In genomic region chr22:10741776-10742630, GRCh38 we compare ENCODE assay signal across 7 cellular contexts.
DNase-seq lines count a peak whose midpoint lies in the region; ATAC-seq, FAIRE-seq and TF ChIP-seq lines count a peak whose summit lies in the region.
"Not testable (repeated sequence)": the region's sequence is repeated elsewhere in the genome, so short reads cannot be mapped to it uniquely, and the experiment has no call there.

No MANE protein-coding gene starts in this region.

- TF ChIP-seq CTCF in K562 (IDR thresholded peaks at IDR 0.05 in 2 of 3, conservative IDR thresholded peaks at IDR 0.05 in 1 of 3; ENCODE audit: insufficient read depth in 2 of 3, low read depth in 1 of 3, low read length in 3 of 3); mucosa of descending colon (IDR thresholded peaks at IDR 0.05): not testable (repeated sequence)

- not testable (repeated sequence) for BruUV-seq in K562 (replicated peaks; lab: Mats Ljungman, UMichigan)

- not testable (repeated sequence) for H3K36me3 Mint-ChIP-seq in stimulated activated effector memory CD8-positive, alpha-beta T cell treated with anti-CD3 and anti-CD28 coated beads, Interleukin-12 subunit alpha, Interleukin-12 subunit beta, amount 100 ng/mL, for 72 hours

- H3K27ac ChIP-seq in K562 (ENCODE audit: extremely low read depth, low read depth, low read length), result not testable (repeated sequence)

- H3K27ac Mint-ChIP-seq in stimulated activated effector memory CD8-positive, alpha-beta T cell treated with anti-CD3 and anti-CD28 coated beads, Interleukin-12 subunit alpha, Interleukin-12 subunit beta, amount 100 ng/mL, for 72 hours, result not testable (repeated sequence)

- not testable (repeated sequence) for H3K4me3 Mint-ChIP-seq in stimulated activated effector memory CD8-positive, alpha-beta T cell treated with anti-CD3 and anti-CD28 coated beads, Interleukin-12 subunit alpha, Interleukin-12 subunit beta, amount 100 ng/mL, for 72 hours

- not testable (repeated sequence) for H4K20me1 ChIP-seq in K562 (replicated peaks; ENCODE audit: control insufficient read depth, insufficient read depth, low read length)

- H3K9me1 ChIP-seq in K562 (ENCODE audit: control insufficient read depth, insufficient read depth, low read length), result not testable (repeated sequence)

- in situ Hi-C loops in K562 (cut with MboI), result not testable (repeated sequence)

- DNase-seq in Daoy (ENCODE audit: low read depth) (peak; percentile 84), HT1080 (ENCODE audit: low read depth) (peak; percentile 74), K562 (ENCODE audit: extremely low read depth in 1 of 4, low spot score in 3 of 4) (peak; percentile 8 to 41 (median 15)), Right ventricle myocardium inferior (ENCODE audit: missing footprints) (peak; percentile 68), iPS-NIHi7 (ENCODE audit: extremely low spot score) (peak; percentile 10), mucosa of descending colon (peak in 1 of 3 donors; percentile 61)
- DNase-seq in stimulated activated effector memory CD8-positive, alpha-beta T cell treated with anti-CD3 and anti-CD28 coated beads, Interleukin-12 subunit alpha, Interleukin-12 subunit beta, amount 100 ng/mL, for 72 hours (ENCODE audit: low spot score in 2 of 2), result not testable (repeated sequence)

- not testable (repeated sequence) for H3K36me3 ChIP-seq in K562 (ENCODE audit: control insufficient read depth, insufficient read depth, low read length); mucosa of descending colon (ENCODE audit: low read depth)

- H3K27me3 ChIP-seq in K562 (ENCODE audit: control insufficient read depth in 2 of 2, insufficient read depth in 2 of 2, low read length in 2 of 2), result not testable (repeated sequence)

- peaks cover 40% of the 10 kb centered on the region for H3K9me3 Mint-ChIP-seq in stimulated activated effector memory CD8-positive, alpha-beta T cell treated with anti-CD3 and anti-CD28 coated beads, Interleukin-12 subunit alpha, Interleukin-12 subunit beta, amount 100 ng/mL, for 72 hours

- H3K4me2 ChIP-seq in K562 (ENCODE audit: insufficient read depth, low read length), result not testable (repeated sequence)

- 15% methylated on average over 75 of the region's 76 CpGs for WGBS in K562 (ENCODE audit: insufficient coverage, low coverage, missing lambda C conversion rate)

- ATAC-seq in K562, result peak; percentile 78
- ATAC-seq in Right ventricle myocardium inferior, result peak; percentile 23
- peak; percentile 40 for ATAC-seq in mucosa of descending colon
- peak; percentile 42 for ATAC-seq in stimulated activated effector memory CD8-positive, alpha-beta T cell treated with anti-CD3 and anti-CD28 coated beads, Interleukin-12 subunit alpha, Interleukin-12 subunit beta, amount 100 ng/mL, for 72 hours

- not testable (repeated sequence) for H3K4me3 ChIP-seq in K562, mucosa of descending colon

- H3K9me3 ChIP-seq in K562 (replicated peaks; ENCODE audit: control insufficient read depth, insufficient read depth, low read depth, low read length), result not testable (repeated sequence)
- H3K9me3 ChIP-seq in mucosa of descending colon, result peaks cover 49% of the 10 kb centered on the region

- POLR2A ChIA-PET in K562 (lab: Yijun Ruan, JAX), result not testable (repeated sequence)

- H3K79me2 ChIP-seq in K562 (ENCODE audit: control insufficient read depth, insufficient read depth, low read length), result not testable (repeated sequence)

- not testable (repeated sequence) for H3K9ac ChIP-seq in K562 (ENCODE audit: insufficient read depth in 1 of 2, low read depth in 2 of 2, low read length in 2 of 2)

- H3K4me1 ChIP-seq in K562 (replicated peaks in 1 of 2; ENCODE audit: control insufficient read depth in 2 of 2, insufficient read depth in 2 of 2, low read length in 2 of 2); mucosa of descending colon (ENCODE audit: low read depth): not testable (repeated sequence)

- not testable (repeated sequence) for TF ChIP-seq EP300 in K562 (IDR thresholded peaks at IDR 0.05; ENCODE audit: low read length)

- H2AFZ ChIP-seq in K562 (ENCODE audit: low read depth, low read length), result not testable (repeated sequence)

- TF ChIP-seq POLR2A in K562 (conservative IDR thresholded peaks at IDR 0.05), result not testable (repeated sequence)

- not testable (repeated sequence) for FAIRE-seq in K562 (lab: Jason Lieb, UNC)

- TF ChIP-seq RAD21 in K562 (CRISPR knock-in tag; conservative IDR thresholded peaks at IDR 0.05 in 1 of 2, IDR thresholded peaks at IDR 0.05 in 1 of 2), result not testable (repeated sequence)

- intact Hi-C loops in K562 (cut with micrococcal nuclease); Right ventricle myocardium inferior (cut with DNase I); mucosa of descending colon (cut with DNase I, micrococcal nuclease): not testable (repeated sequence)

- CTCF ChIA-PET in K562 (lab: Yijun Ruan, JAX; ENCODE audit: low intra/inter-chr PET ratio), result not testable (repeated sequence)

- not testable (repeated sequence) for H3K4me1 Mint-ChIP-seq in stimulated activated effector memory CD8-positive, alpha-beta T cell treated with anti-CD3 and anti-CD28 coated beads, Interleukin-12 subunit alpha, Interleukin-12 subunit beta, amount 100 ng/mL, for 72 hours

TF ChIP-seq in K562, 482 proteins besides CTCF, POLR2A, EP300 and RAD21:
- 0 out of 2 replicates have a peak, but pooled peaks have one; percentile 70 for TF ChIP-seq RBM14 (IDR thresholded peaks at IDR 0.05; ENCODE audit: borderline replicate concordance, insufficient read depth, low read depth, low read length)
TF ChIP-seq in K562: peak in this region for 1; not testable (repeated sequence) for 481.

Comparison
In these comparisons a context has a peak if more than half of its experiments do, and no peak if none do; other contexts are left out.
1. ATAC-seq: peak in every context shown above with its lines; median percentile 78 in K562; 42 in stimulated activated effector memory CD8-positive, alpha-beta T cell treated with anti-CD3 and anti-CD28 coated beads, Interleukin-12 subunit alpha, Interleukin-12 subunit beta, amount 100 ng/mL, for 72 hours; 40 in mucosa of descending colon; 23 in Right ventricle myocardium inferior.